15 cellular contexts compared by ENCODE assay signal in genomic region chr2:42021490-42021889, GRCh38. TPM values are rescaled to one million over a fixed set of nuclear protein-coding genes. Genes with fewer than 3 reads are reported as not detected.
DNase-seq lines count a peak whose midpoint lies in the region; ATAC-seq and TF ChIP-seq lines count a peak whose summit lies in the region.
"Had no signal": no experiment of that assay in that cellular context is flagged by ENCODE, and none has a peak within 500 bp of the region (broad histone marks: within the 10 kb centered on the region; RNA-seq: fewer than 3 reads in every experiment).

No MANE protein-coding gene starts in this region.

- H3K27me3 ChIP-seq in gastroesophageal sphincter (no peaks in the 10 kb centered on the region), ovary (no peaks in the 10 kb centered on the region)
- H3K27me3 ChIP-seq: BLaER1 treated with 17β-estradiol and CSF1 and Interleukin-3, amounts not matched to agents 10 nM and 100 nM; body of pancreas had no signal

- no peaks in the 10 kb centered on the region for H3K36me3 ChIP-seq in gastroesophageal sphincter
- no peaks in the 10 kb centered on the region for H3K36me3 ChIP-seq in ovary
- H3K36me3 ChIP-seq: BLaER1 treated with 17β-estradiol and CSF1 and Interleukin-3, amounts not matched to agents 10 nM and 100 nM had no signal

- H3K27ac ChIP-seq in gastroesophageal sphincter = no peak overlapping the region
- H3K27ac ChIP-seq in ovary = peak overlapping the region in 1 of 2 donors; percentile 1
- H3K27ac ChIP-seq: BLaER1 treated with 17β-estradiol and CSF1 and Interleukin-3, amounts not matched to agents 10 nM and 100 nM; body of pancreas had no signal

- TF ChIP-seq POLR2A in gastroesophageal sphincter (IDR thresholded peaks at IDR 0.05) (no peak), ovary (IDR thresholded peaks at IDR 0.05) (no peak)

- peaks cover 0 to 26% (median 0%) of the 10 kb centered on the region in 3 donors for H3K4me1 ChIP-seq in gastroesophageal sphincter
- H3K4me1 ChIP-seq in ovary (ENCODE audit: insufficient read depth) = peaks cover 13% of the 10 kb centered on the region
- H3K4me1 ChIP-seq: body of pancreas had no signal

- intact Hi-C loops in ovary (cut with DNase I) = no loop called here
- intact Hi-C loops in head of caudate nucleus (cut with DNase I) = no loop called here

- TF ChIP-seq CTCF in gastroesophageal sphincter (IDR thresholded peaks at IDR 0.05) = no peak
- no peak for TF ChIP-seq CTCF in ovary (IDR thresholded peaks at IDR 0.05)

- WGBS in gastroesophageal sphincter (ENCODE audit: low coverage in 1 of 2), 2 donors = 49 to 60% methylated on average over 1 to 3 of the region's 3 CpGs
- WGBS in ovary, 3 donors = 15 to 21% (median 17%) methylated on average over 3 of the region's 3 CpGs

- ATAC-seq in gastroesophageal sphincter (peak; percentile 43), GM18498 (IDR thresholded peaks at IDR 0.05; ENCODE audit: unreplicated experiment) (no peak)
- ATAC-seq: body of pancreas had no signal

- DNase-seq in AG08395 (ENCODE audit: low spot score) (peak; percentile 29), SK-N-DZ (ENCODE audit: low spot score) (peak; percentile 81), ovary (peak; percentile 48 to 71 (median 54)), head of caudate nucleus (no peak), NCI-H526 (lab: John Stamatoyannopoulos, UW) (no peak)
- no peak for DNase-seq in activated CD8-positive, alpha-beta memory T cell treated with anti-CD3 and anti-CD28 coated beads, Interleukin-2, amount 50 U/mL, for 48 hours
- DNase-seq: activated CD4-positive, alpha-beta T cell treated with anti-CD3 and anti-CD28 coated beads, Interleukin-2, amount 10 ng/mL, durations not matched to agents 24 days and 14 days; GOT3; NCI-H2081; stimulated activated CD4-positive, alpha-beta T cell treated with anti-CD3 and anti-CD28 coated beads, Interleukin-12 subunit alpha, Interleukin-12 subunit beta, amount 100 ng/mL, for 4 hours had no signal

- TF ChIP-seq EP300 in gastroesophageal sphincter (IDR thresholded peaks at IDR 0.05) (no peak), ovary (IDR thresholded peaks at IDR 0.05) (no peak)

- H3K4me3 ChIP-seq in gastroesophageal sphincter (no peak overlapping the region), ovary (no peak overlapping the region)
- H3K4me3 ChIP-seq: BLaER1 treated with 17β-estradiol and CSF1 and Interleukin-3, amounts not matched to agents 10 nM and 100 nM; body of pancreas had no signal

- H3K9me3 ChIP-seq in gastroesophageal sphincter (no peaks in the 10 kb centered on the region), ovary (no peaks in the 10 kb centered on the region)
- H3K9me3 ChIP-seq: body of pancreas had no signal

RNA-seq across cellular contexts. Expression of gene PKDCC, which starts 26.3 kb away (rescaled TPM):
- polyA plus RNA-seq in SK-N-DZ (2014; cell fraction: cytosol; rRNA removed) = 46.6 and 70.2 TPM in 2 replicates
- polyA plus RNA-seq in SK-N-DZ (2014; cell fraction: nucleus; rRNA removed) = 231 and 310 TPM in 2 replicates
- total RNA-seq in gastroesophageal sphincter (100 to 1,000 TPM in 3 of 4 donors, 10 to 100 TPM in 1; 89.0 to 277 (median 194) TPM), ovary (100 to 1,000 TPM in 6 of 7 donors, 10 to 100 TPM in 1; 90.6 to 576 (median 272) TPM)
- 100 to 1,000 TPM in 1 of 2 donors, 10 to 100 TPM in 1; 58.5 to 117 TPM for polyA plus RNA-seq in ovary
- total RNA-seq: activated CD4-positive, alpha-beta T cell treated with anti-CD3 and anti-CD28 coated beads, Interleukin-2, amount 10 ng/mL, durations not matched to agents 24 days and 14 days; activated T-helper 1 cell treated with anti-CD3 and anti-CD28 coated beads, Interleukin-12 subunit alpha, Interleukin-12 subunit beta, Interleukin-2, Interleukin-4 antibody, amounts not matched to agents 30 ng/mL and 10 ng/mL and 1 ng/mL, durations not matched to agents 14 hours and 24 hours and 36 hours had no signal

Comparison
In these comparisons a context has a peak if more than half of its experiments do, and no peak if none do; other contexts are left out.
1. DNase-seq: peak in AG08395 (single experiment), SK-N-DZ (single experiment) and ovary (5 of 5); none in head of caudate nucleus (0 of 42), NCI-H526 (0 of 2) and activated CD8-positive, alpha-beta memory T cell treated with anti-CD3 and anti-CD28 coated beads, Interleukin-2, amount 50 U/mL, for 48 hours (single experiment).